In the genomic region with DNA sequence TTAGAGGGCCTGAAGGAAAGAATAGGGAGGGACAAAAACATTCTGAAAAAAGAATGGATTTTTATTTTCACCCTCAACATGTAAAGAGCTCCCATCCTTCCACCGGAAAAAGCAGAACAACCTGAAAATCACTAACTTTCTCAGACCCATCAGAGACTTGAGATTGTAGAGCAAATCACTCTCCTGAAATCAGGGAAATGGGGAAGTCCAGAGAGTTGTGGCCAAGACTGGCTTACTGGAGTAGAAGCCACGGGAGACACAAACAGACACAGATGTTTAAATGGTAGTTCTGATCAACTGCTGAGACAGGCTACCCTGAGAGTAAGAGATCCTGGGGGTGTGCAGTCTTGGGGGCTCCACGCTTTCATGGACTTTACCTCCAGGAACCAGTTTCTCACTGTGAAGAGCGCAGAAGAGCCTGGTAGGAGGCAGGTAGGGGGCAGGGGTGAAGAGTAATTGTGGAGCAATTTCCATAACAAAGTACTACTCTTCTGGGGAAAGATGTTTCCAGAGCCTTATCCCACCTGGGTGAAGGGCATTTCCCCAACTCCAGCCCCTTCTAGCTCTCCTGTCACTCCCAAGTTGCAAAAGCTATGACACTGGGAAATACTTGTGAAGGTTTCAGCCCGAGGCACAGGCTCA, we compare ENCODE assay signal across 27 cellular contexts. TPM values are rescaled to one million over a fixed set of nuclear protein-coding genes. Genes with fewer than 3 reads are reported as not detected.
DNase-seq lines count a peak whose midpoint lies in the region; ATAC-seq and TF ChIP-seq lines count a peak whose summit lies in the region.
"Had no signal": no experiment of that assay in that cellular context is flagged by ENCODE, and none has a peak within 500 bp of the region (broad histone marks: within the 10 kb centered on the region; RNA-seq: fewer than 3 reads in every experiment).

No MANE protein-coding gene starts in this region.

- intact Hi-C loops in esophagus muscularis mucosa (cut with DNase I) (no loop called here), uterus (cut with DNase I; ENCODE audit: low total_unique reads) (no loop called here)

- 61% methylated on average over 5 of the region's 5 CpGs for WGBS in esophagus muscularis mucosa

- H3K27me3 ChIP-seq in esophagus muscularis mucosa (peaks cover 0 to 20% (median 0%) of the 10 kb centered on the region in 4 donors), uterus (no peaks in the 10 kb centered on the region)

- peaks cover 15% of the 10 kb centered on the region for H3K9me3 Mint-ChIP-seq in stimulated activated memory B cell treated with anti-CD40 and anti-IgM and Interleukin-4, amounts not matched to agents 10 μg/mL and 1 μg/mL and 100 μg/mL, for 72 hours

- H3K4me1 ChIP-seq in esophagus muscularis mucosa (no peaks in the 10 kb centered on the region), uterus (no peaks in the 10 kb centered on the region)

- H3K4me1 Mint-ChIP-seq in stimulated activated memory B cell treated with anti-CD40 and anti-IgM and Interleukin-4, amounts not matched to agents 10 μg/mL and 1 μg/mL and 100 μg/mL, for 72 hours = no peaks in the 10 kb centered on the region
- H3K4me1 Mint-ChIP-seq: CD4-positive, CD25-positive, alpha-beta regulatory T cell had no signal

- peaks cover 0 to 16% (median 4%) of the 10 kb centered on the region in 4 donors for H3K9me3 ChIP-seq in esophagus muscularis mucosa
- H3K9me3 ChIP-seq in uterus = no peaks in the 10 kb centered on the region

- no peak for TF ChIP-seq EP300 in esophagus muscularis mucosa (IDR thresholded peaks at IDR 0.05)

- H3K27ac Mint-ChIP-seq in stimulated activated memory B cell treated with anti-CD40 and anti-IgM and Interleukin-4, amounts not matched to agents 10 μg/mL and 1 μg/mL and 100 μg/mL, for 72 hours = no peak overlapping the region
- H3K27ac Mint-ChIP-seq: B cell; CD4-positive, CD25-positive, alpha-beta regulatory T cell had no signal

- no peak for TF ChIP-seq CTCF in esophagus muscularis mucosa (IDR thresholded peaks at IDR 0.05)
- no peak for TF ChIP-seq CTCF in uterus (IDR thresholded peaks at IDR 0.05)

- H3K27ac ChIP-seq in esophagus muscularis mucosa (replicated peaks in 1 of 4) = no peak overlapping the region
- H3K27ac ChIP-seq in uterus = peak overlapping the region; percentile 26 to 30
- H3K27ac ChIP-seq: PC-9, RWPE1 had no signal

- no peak overlapping the region for H3K4me3 ChIP-seq in esophagus muscularis mucosa
- H3K4me3 ChIP-seq in uterus = no peak overlapping the region
- H3K4me3 ChIP-seq: PC-9 had no signal

- no peak overlapping the region for H3K4me3 Mint-ChIP-seq in stimulated activated memory B cell treated with anti-CD40 and anti-IgM and Interleukin-4, amounts not matched to agents 10 μg/mL and 1 μg/mL and 100 μg/mL, for 72 hours
- H3K4me3 Mint-ChIP-seq: B cell; CD4-positive, CD25-positive, alpha-beta regulatory T cell; IgD-negative memory B cell had no signal

- no peak for ATAC-seq in GM19035 (IDR thresholded peaks at IDR 0.05; ENCODE audit: unreplicated experiment)
- no peak for ATAC-seq in stimulated activated memory B cell treated with anti-CD40 and anti-IgM and Interleukin-4, amounts not matched to agents 10 μg/mL and 1 μg/mL and 100 μg/mL, for 72 hours
- ATAC-seq: SK-N-SH treated with all-trans-retinoic acid at 6 μM for 48 hours had no signal

- H3K36me3 ChIP-seq in esophagus muscularis mucosa = no peaks in the 10 kb centered on the region
- H3K36me3 ChIP-seq in uterus = no peaks in the 10 kb centered on the region

- peaks cover 46% of the 10 kb centered on the region for H3K27me3 Mint-ChIP-seq in stimulated activated memory B cell treated with anti-CD40 and anti-IgM and Interleukin-4, amounts not matched to agents 10 μg/mL and 1 μg/mL and 100 μg/mL, for 72 hours

- no peak for TF ChIP-seq POLR2A in esophagus muscularis mucosa (IDR thresholded peaks at IDR 0.05; ENCODE audit: low read depth)
- no peak for TF ChIP-seq POLR2A in uterus (IDR thresholded peaks at IDR 0.05)

- peak; percentile 2 for DNase-seq in SKM-1 treated with dmso at 0.1 percent for 144 hours (lab: John Stamatoyannopoulos, UW; ENCODE audit: unreplicated experiment)
- DNase-seq in SKM-1 (lab: John Stamatoyannopoulos, UW; ENCODE audit: unreplicated experiment) = no peak
- peak; percentile 71 for DNase-seq in MV-4-11 (lab: John Stamatoyannopoulos, UW)
- peak; percentile 50 for DNase-seq in esophagus muscularis mucosa (ENCODE audit: extremely low spot score)
- DNase-seq in uterus = no peak
- no peak for DNase-seq in activated T-cell treated with anti-CD3 and anti-CD28 coated beads, Interleukin-2, amount 50 U/mL, for 1 hour
- DNase-seq: CD4-positive, CD25-positive, alpha-beta regulatory T cell; COR-L47; DMS 273 treated with DMSO at 0.1 percent for 48 hours; GDM1; MM.1S; NCI-H1105 treated with DMSO at 0.1 percent for 48 hours; NCI-H187; NCI-H2107; NCI-H2227 treated with DMSO at 0.1 percent for 48 hours; NCI-H510A treated with DMSO at 0.1 percent for 48 hours; NCI-H774; PC-9; SIG-M5 had no signal

- H3K36me3 Mint-ChIP-seq in stimulated activated memory B cell treated with anti-CD40 and anti-IgM and Interleukin-4, amounts not matched to agents 10 μg/mL and 1 μg/mL and 100 μg/mL, for 72 hours = peaks cover 7% of the 10 kb centered on the region
- H3K36me3 Mint-ChIP-seq: CD4-positive, CD25-positive, alpha-beta regulatory T cell had no signal

RNA-seq across cellular contexts. Expression of gene ASCL2, which starts 47.1 kb away (rescaled TPM):
- total RNA-seq in esophagus muscularis mucosa (under 1 TPM in 3 of 4 donors, not detected in 1; 0.32 to 0.83 (median 0.42) TPM), uterus (1 to 10 TPM in 3 of 4 donors, not detected in 1; 1.0 to 1.6 (median 1.5) TPM)
- total RNA-seq: A172, LHCN-M2, PC-9 had no signal

RNA-seq across cellular contexts. Expression of gene TH, which starts 51.7 kb away (rescaled TPM):
- total RNA-seq in esophagus muscularis mucosa = 1 to 10 TPM in 1 of 4 donors, not detected in 3; 1.3 TPM
- 1 to 10 TPM in 1 of 4 donors, under 1 TPM in 1, not detected in 2; 0.37 to 1.3 TPM for total RNA-seq in uterus
- total RNA-seq: B cell; CD4-positive, CD25-positive, alpha-beta regulatory T cell; LHCN-M2 had no signal

Comparison
In these comparisons a context has a peak if more than half of its experiments do, and no peak if none do; other contexts are left out.
1. DNase-seq: peak in SKM-1 treated with dmso at 0.1 percent for 144 hours (single experiment), MV-4-11 (single experiment) and esophagus muscularis mucosa (single experiment); none in SKM-1 (single experiment), uterus (0 of 2) and activated T-cell treated with anti-CD3 and anti-CD28 coated beads, Interleukin-2, amount 50 U/mL, for 1 hour (single experiment).
2. H3K27ac ChIP-seq: peak in uterus (2 of 2); none in esophagus muscularis mucosa (0 of 4).